ENCODE assay signal across 8 cellular contexts in genomic region chr3:184361532-184361931, GRCh38. TPM values are rescaled to one million over a fixed set of nuclear protein-coding genes. Genes with fewer than 3 reads are reported as not detected.
A peak's percentile ranks its signal among the peaks of the same experiment; 100 is the strongest.
DNase-seq lines count a peak whose midpoint lies in the region; ATAC-seq and TF ChIP-seq lines count a peak whose summit lies in the region.

Gene CLCN2 (minus strand): TSS chr3:184361605. CDS start chr3:184361479, 126 bp downstream.
Gene POLR2H (plus strand): TSS chr3:184361710. CDS start chr3:184363493, 1,783 bp downstream.

- no peaks in the 10 kb centered on the region for H3K9me3 Mint-ChIP-seq in activated T-helper 2 cell treated with anti-CD3 and anti-CD28 coated beads, Interferon-gamma antibody, Interleukin-2, Interleukin-4, amounts not matched to agents 10 μg/mL and 5 μg/mL and 100 μg/mL, durations not matched to agents 14 hours and 24 hours and 36 hours
- no peaks in the 10 kb centered on the region for H3K9me3 Mint-ChIP-seq in neural crest cell

- peaks cover 0 to 33% (median 5%) of the 10 kb centered on the region in 3 donors for H3K36me3 ChIP-seq in tibial artery

- H3K27ac ChIP-seq in foreskin keratinocyte (peak within 1 kb of the TSS; percentile 80), tibial artery (peak within 1 kb of the TSS; percentile 97 to 98)

- peak within 1 kb of the TSS; percentile 69 to 96 for H3K4me3 ChIP-seq in tibial artery

- intact Hi-C loops in activated T-helper 2 cell treated with anti-CD3 and anti-CD28 coated beads, Interferon-gamma antibody, Interleukin-2, Interleukin-4, amounts not matched to agents 10 μg/mL and 5 μg/mL and 100 μg/mL, durations not matched to agents 14 hours and 24 hours and 36 hours (cut with micrococcal nuclease) = loop anchor here (5.0 kb wide), 1 partner anchor 351 kb away; the partner anchor contains the start of gene MAGEF1
- intact Hi-C loops in tibial artery (cut with DNase I; ENCODE audit: low total_unique reads) = no loop called here

- no peak for TF ChIP-seq CTCF in foreskin keratinocyte (conservative IDR thresholded peaks at IDR 0.05)
- no peak for TF ChIP-seq CTCF in neural crest cell (conservative IDR thresholded peaks at IDR 0.05)
- no peak for TF ChIP-seq CTCF in tibial artery (IDR thresholded peaks at IDR 0.05)

- peak; percentile 14 for DNase-seq in activated T-cell treated with anti-CD3 and anti-CD28 coated beads for 1 hour (ENCODE audit: low read depth)
- no peak for DNase-seq in activated T-cell treated with anti-CD3 and anti-CD28 coated beads, Interleukin-2, amount 50 U/mL, for 48 hours
- peak; percentile 85 for DNase-seq in NCI-H69 (lab: John Stamatoyannopoulos, UW)
- peak; percentile 51 for DNase-seq in activated T-helper 2 cell treated with anti-CD3 and anti-CD28 coated beads, Interferon-gamma antibody, Interleukin-2, Interleukin-4, amounts not matched to agents 10 μg/mL and 5 μg/mL and 100 μg/mL, durations not matched to agents 14 hours and 24 hours and 36 hours (ENCODE audit: low spot score)
- no peak for DNase-seq in foreskin keratinocyte
- peak; percentile 69 for DNase-seq in neural crest cell (ENCODE audit: low read depth, low spot score)
- peak; percentile 37 to 77 for DNase-seq in tibial artery

- H3K4me1 Mint-ChIP-seq in activated T-helper 2 cell treated with anti-CD3 and anti-CD28 coated beads, Interferon-gamma antibody, Interleukin-2, Interleukin-4, amounts not matched to agents 10 μg/mL and 5 μg/mL and 100 μg/mL, durations not matched to agents 14 hours and 24 hours and 36 hours (ENCODE audit: low read depth) = peaks cover 15% of the 10 kb centered on the region
- H3K4me1 Mint-ChIP-seq in neural crest cell = peaks cover 35% of the 10 kb centered on the region

- peak; percentile 51 for ATAC-seq in HG02885 (IDR thresholded peaks at IDR 0.05; ENCODE audit: poor library complexity, unreplicated experiment)
- ATAC-seq in foreskin keratinocyte = peak; percentile 16

- H3K4me1 ChIP-seq in foreskin keratinocyte (no peaks in the 10 kb centered on the region), tibial artery (peaks cover 0 to 35% (median 18%) of the 10 kb centered on the region in 4 donors)

- peak within 1 kb of the TSS; percentile 94 for H3K27ac Mint-ChIP-seq in activated T-helper 2 cell treated with anti-CD3 and anti-CD28 coated beads, Interferon-gamma antibody, Interleukin-2, Interleukin-4, amounts not matched to agents 10 μg/mL and 5 μg/mL and 100 μg/mL, durations not matched to agents 14 hours and 24 hours and 36 hours
- peak within 1 kb of the TSS; percentile 97 for H3K27ac Mint-ChIP-seq in neural crest cell (ENCODE audit: unreplicated experiment)

- H3K4me3 Mint-ChIP-seq in activated T-helper 2 cell treated with anti-CD3 and anti-CD28 coated beads, Interferon-gamma antibody, Interleukin-2, Interleukin-4, amounts not matched to agents 10 μg/mL and 5 μg/mL and 100 μg/mL, durations not matched to agents 14 hours and 24 hours and 36 hours (ENCODE audit: low read depth) = peak within 1 kb of the TSS; percentile 90
- H3K4me3 Mint-ChIP-seq in neural crest cell = peak within 1 kb of the TSS; percentile 99

- no peaks in the 10 kb centered on the region for H3K9me3 ChIP-seq in tibial artery

- H3K27me3 ChIP-seq in foreskin keratinocyte (no peaks in the 10 kb centered on the region), tibial artery (no peaks in the 10 kb centered on the region)

- no peaks in the 10 kb centered on the region for H3K27me3 Mint-ChIP-seq in activated T-helper 2 cell treated with anti-CD3 and anti-CD28 coated beads, Interferon-gamma antibody, Interleukin-2, Interleukin-4, amounts not matched to agents 10 μg/mL and 5 μg/mL and 100 μg/mL, durations not matched to agents 14 hours and 24 hours and 36 hours (ENCODE audit: low read depth)
- H3K27me3 Mint-ChIP-seq in neural crest cell (ENCODE audit: low read depth) = peaks cover 2% of the 10 kb centered on the region

- peaks cover 25% of the 10 kb centered on the region for H3K36me3 Mint-ChIP-seq in activated T-helper 2 cell treated with anti-CD3 and anti-CD28 coated beads, Interferon-gamma antibody, Interleukin-2, Interleukin-4, amounts not matched to agents 10 μg/mL and 5 μg/mL and 100 μg/mL, durations not matched to agents 14 hours and 24 hours and 36 hours (ENCODE audit: low read depth)
- peaks cover 5% of the 10 kb centered on the region for H3K36me3 Mint-ChIP-seq in neural crest cell (ENCODE audit: low read depth)

RNA-seq across cellular contexts. Expression of gene CLCN2, which starts in this region (rescaled TPM):
- 6.9 and 9.6 TPM in 2 replicates for total RNA-seq in activated T-helper 2 cell treated with anti-CD3 and anti-CD28 coated beads, Interferon-gamma antibody, Interleukin-2, Interleukin-4, amounts not matched to agents 10 μg/mL and 5 μg/mL and 100 μg/mL, durations not matched to agents 14 hours and 24 hours and 36 hours
- total RNA-seq in foreskin keratinocyte (4.7 and 5.4 TPM in 2 replicates), neural crest cell (23.6 and 27.8 TPM in 2 replicates)
- polyA plus RNA-seq in foreskin keratinocyte = 3.8 and 3.9 TPM in 2 replicates

RNA-seq across cellular contexts. Expression of gene POLR2H, which starts in this region (rescaled TPM):
- total RNA-seq in activated T-helper 2 cell treated with anti-CD3 and anti-CD28 coated beads, Interferon-gamma antibody, Interleukin-2, Interleukin-4, amounts not matched to agents 10 μg/mL and 5 μg/mL and 100 μg/mL, durations not matched to agents 14 hours and 24 hours and 36 hours = 150 and 155 TPM in 2 replicates
- total RNA-seq in foreskin keratinocyte (81.0 and 92.9 TPM in 2 replicates), neural crest cell (94.5 and 98.9 TPM in 2 replicates)
- polyA plus RNA-seq in foreskin keratinocyte = 116 and 138 TPM in 2 replicates

Comparison
In these comparisons a context has a peak if more than half of its experiments do, and no peak if none do; other contexts are left out.
1. DNase-seq: peak in activated T-cell treated with anti-CD3 and anti-CD28 coated beads for 1 hour (single experiment), NCI-H69 (single experiment), activated T-helper 2 cell treated with anti-CD3 and anti-CD28 coated beads, Interferon-gamma antibody, Interleukin-2, Interleukin-4, amounts not matched to agents 10 μg/mL and 5 μg/mL and 100 μg/mL, durations not matched to agents 14 hours and 24 hours and 36 hours (single experiment), neural crest cell (single experiment) and tibial artery (2 of 2); none in activated T-cell treated with anti-CD3 and anti-CD28 coated beads, Interleukin-2, amount 50 U/mL, for 48 hours (0 of 2) and foreskin keratinocyte (0 of 2).